In genomic region chr3:89699771-89700170, GRCh38 we compare ENCODE assay signal across 13 cellular contexts.
"Had no signal": no experiment of that assay in that cellular context is flagged by ENCODE, and none has a peak within 500 bp of the region (broad histone marks: within the 10 kb centered on the region; RNA-seq: fewer than 3 reads in every experiment).

No MANE protein-coding gene starts in this region.

- H3K27ac ChIP-seq: breast epithelium, dorsolateral prefrontal cortex, foreskin keratinocyte, ovary, upper lobe of left lung had no signal

- H3K4me1 ChIP-seq: breast epithelium, foreskin keratinocyte, upper lobe of left lung had no signal

- DNase-seq: activated CD4-positive, alpha-beta memory T cell treated with anti-CD3 and anti-CD28 coated beads, Interleukin-2, amount 10 ng/mL, durations not matched to agents 7 days and 5 days; activated CD4-positive, alpha-beta T cell treated with anti-CD3 and anti-CD28 coated beads for 1 hour; activated gamma-delta T cell treated with Interleukin-2 at 50 U/mL for 16 hours; activated naive CD8-positive, alpha-beta T cell treated with anti-CD3 and anti-CD28 coated beads for 36 hours; activated T-cell treated with anti-CD3 and anti-CD28 coated beads, Interleukin-2, amount 50 U/mL, for 72 hours; dorsolateral prefrontal cortex; left ventricle myocardium superior; ovary; stimulated activated CD4-positive, alpha-beta T cell treated with anti-CD3 and anti-CD28 coated beads, Interleukin-2, amount 100 ng/mL, for 48 hours; stimulated activated naive CD4-positive, alpha-beta T cell treated with Interleukin-2 at 50 U/mL for 16 hours; upper lobe of left lung had no signal

- H3K27me3 ChIP-seq: breast epithelium, foreskin keratinocyte, ovary, upper lobe of left lung had no signal

- H3K36me3 ChIP-seq: breast epithelium, ovary, upper lobe of left lung had no signal

- H3K9me3 ChIP-seq: breast epithelium, ovary, upper lobe of left lung had no signal

- H3K4me3 ChIP-seq: breast epithelium, dorsolateral prefrontal cortex, ovary, upper lobe of left lung had no signal
